ENCODE assay signal across 24 cellular contexts in the genomic region with DNA sequence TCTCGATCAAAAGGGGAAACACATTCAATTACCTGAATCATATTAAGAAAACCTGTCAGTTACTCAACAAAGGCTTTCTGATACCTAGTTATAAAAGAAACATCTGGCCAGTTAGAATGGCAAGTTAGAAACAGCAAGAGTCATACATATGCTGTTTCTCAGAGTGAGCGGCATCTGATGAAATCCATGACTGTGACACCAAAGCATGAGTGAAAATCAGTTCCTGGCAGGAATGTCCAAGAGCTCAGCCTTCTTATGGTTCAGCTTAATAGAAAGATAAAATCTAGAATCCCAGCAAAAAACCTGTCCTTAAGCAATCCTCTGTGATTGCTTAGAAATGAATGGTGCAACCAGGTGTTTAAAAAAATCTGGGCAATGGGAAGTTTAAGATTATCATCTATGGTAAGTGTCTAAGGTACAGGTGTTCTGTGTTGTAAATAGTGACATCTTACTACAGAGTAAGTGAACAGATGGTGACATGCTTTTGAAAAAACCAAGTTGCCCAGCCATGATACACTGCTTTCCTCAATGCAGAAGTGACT. TPM values are rescaled to one million over a fixed set of nuclear protein-coding genes. Genes with fewer than 3 reads are reported as not detected.
DNase-seq lines count a peak whose midpoint lies in the region; ATAC-seq and TF ChIP-seq lines count a peak whose summit lies in the region.
"Had no signal": no experiment of that assay in that cellular context is flagged by ENCODE, and none has a peak within 500 bp of the region (broad histone marks: within the 10 kb centered on the region; RNA-seq: fewer than 3 reads in every experiment).

No MANE protein-coding gene starts in this region.

- no peaks in the 10 kb centered on the region for H3K27me3 Mint-ChIP-seq in activated naive CD4-positive, alpha-beta T cell treated with anti-CD3 and anti-CD28 coated beads, Interleukin-2, amount 50 U/mL, for 24 hours
- H3K27me3 Mint-ChIP-seq in HFFc6 (ENCODE audit: insufficient read depth) (no peaks in the 10 kb centered on the region), progenitor cell of endocrine pancreas (no peaks in the 10 kb centered on the region)
- H3K27me3 Mint-ChIP-seq: activated naive CD8-positive, alpha-beta T cell treated with anti-CD3 and anti-CD28 coated beads, Interleukin-2, amount 50 U/mL, for 24 hours; dendritic cell treated with granulocyte-macrophage colony-stimulating factor and Interleukin-4, amounts not matched to agents 40 ng/mL and 50 ng/mL, for 4 days had no signal

- peak overlapping the region; percentile 16 for H3K27ac ChIP-seq in epithelial cell of prostate
- H3K27ac ChIP-seq: KMS-11, sigmoid colon had no signal

- H3K36me3 Mint-ChIP-seq in activated naive CD4-positive, alpha-beta T cell treated with anti-CD3 and anti-CD28 coated beads, Interleukin-2, amount 50 U/mL, for 24 hours = peaks cover 32% of the 10 kb centered on the region
- peaks cover 32% of the 10 kb centered on the region for H3K36me3 Mint-ChIP-seq in HFFc6 (ENCODE audit: low read depth)
- peaks cover 32% of the 10 kb centered on the region for H3K36me3 Mint-ChIP-seq in progenitor cell of endocrine pancreas (ENCODE audit: insufficient read depth)

- no peak for ATAC-seq in HG02588 (IDR thresholded peaks at IDR 0.05; ENCODE audit: unreplicated experiment)
- ATAC-seq: activated naive CD8-positive, alpha-beta T cell treated with anti-CD3 and anti-CD28 coated beads, Interleukin-2, amount 50 U/mL, for 24 hours; left ventricle myocardium superior had no signal

- no peak for TF ChIP-seq CTCF in HFFc6 (IDR thresholded peaks at IDR 0.05)
- no peak for TF ChIP-seq CTCF in progenitor cell of endocrine pancreas (IDR thresholded peaks at IDR 0.05; ENCODE audit: unreplicated experiment)

- DNase-seq in activated naive CD4-positive, alpha-beta T cell treated with Interleukin-2 at 50 U/mL for 16 hours = no peak
- DNase-seq in HFFc6 (peak; percentile 47), epithelial cell of prostate (ENCODE audit: low read depth, low spot score) (no peak), progenitor cell of endocrine pancreas (ENCODE audit: low spot score, unreplicated experiment) (no peak), HuH-7 (ENCODE audit: low spot score) (no peak), inferior parietal cortex (ENCODE audit: extremely low spot score) (no peak)
- DNase-seq: activated naive CD8-positive, alpha-beta T cell treated with anti-CD3 and anti-CD28 coated beads, Interleukin-2, amount 50 U/mL, for 24 hours; activated T-cell treated with anti-CD3 and anti-CD28 coated beads, Interleukin-2, amount 50 U/mL, for 1 hour; foreskin melanocyte; GDM1; immature natural killer cell; left ventricle myocardium superior; MV-4-11; NCI-H2171; NCI-H526 treated with DMSO at 0.1 percent for 48 hours; sigmoid colon; stimulated activated CD8-positive, alpha-beta memory T cell treated with anti-CD3 and anti-CD28 coated beads, Interleukin-4, amount 100 ng/mL, for 48 hours had no signal

- peaks cover 81% of the 10 kb centered on the region for H3K4me1 Mint-ChIP-seq in activated naive CD4-positive, alpha-beta T cell treated with anti-CD3 and anti-CD28 coated beads, Interleukin-2, amount 50 U/mL, for 24 hours
- H3K4me1 Mint-ChIP-seq in HFFc6 (ENCODE audit: low read depth) (peaks cover 15% of the 10 kb centered on the region), progenitor cell of endocrine pancreas (ENCODE audit: low read depth) (peaks cover 17% of the 10 kb centered on the region)
- H3K4me1 Mint-ChIP-seq: neural crest cell had no signal

- peak overlapping the region; percentile 93 for H3K27ac Mint-ChIP-seq in activated naive CD4-positive, alpha-beta T cell treated with anti-CD3 and anti-CD28 coated beads, Interleukin-2, amount 50 U/mL, for 24 hours
- H3K27ac Mint-ChIP-seq in HFFc6 (peak overlapping the region; percentile 32; the same call in 1 of the 2 replicates), progenitor cell of endocrine pancreas (peak overlapping the region; percentile 22)
- H3K27ac Mint-ChIP-seq: activated naive CD8-positive, alpha-beta T cell treated with anti-CD3 and anti-CD28 coated beads, Interleukin-2, amount 50 U/mL, for 24 hours; dendritic cell treated with granulocyte-macrophage colony-stimulating factor and Interleukin-4, amounts not matched to agents 40 ng/mL and 50 ng/mL, for 4 days had no signal

- no peaks in the 10 kb centered on the region for H3K9me3 Mint-ChIP-seq in activated naive CD4-positive, alpha-beta T cell treated with anti-CD3 and anti-CD28 coated beads, Interleukin-2, amount 50 U/mL, for 24 hours
- no peaks in the 10 kb centered on the region for H3K9me3 Mint-ChIP-seq in HFFc6
- no peaks in the 10 kb centered on the region for H3K9me3 Mint-ChIP-seq in progenitor cell of endocrine pancreas (ENCODE audit: low read depth)
- H3K9me3 Mint-ChIP-seq: activated naive CD8-positive, alpha-beta T cell treated with anti-CD3 and anti-CD28 coated beads, Interleukin-2, amount 50 U/mL, for 24 hours; dendritic cell treated with granulocyte-macrophage colony-stimulating factor and Interleukin-4, amounts not matched to agents 40 ng/mL and 50 ng/mL, for 4 days; immature natural killer cell; neural crest cell had no signal

- H3K4me3 Mint-ChIP-seq in activated naive CD4-positive, alpha-beta T cell treated with anti-CD3 and anti-CD28 coated beads, Interleukin-2, amount 50 U/mL, for 24 hours = no peak overlapping the region
- H3K4me3 Mint-ChIP-seq in HFFc6 (no peak overlapping the region), progenitor cell of endocrine pancreas (ENCODE audit: low read depth) (no peak overlapping the region)
- H3K4me3 Mint-ChIP-seq: activated naive CD8-positive, alpha-beta T cell treated with anti-CD3 and anti-CD28 coated beads, Interleukin-2, amount 50 U/mL, for 24 hours; dendritic cell treated with granulocyte-macrophage colony-stimulating factor and Interleukin-4, amounts not matched to agents 40 ng/mL and 50 ng/mL, for 4 days; immature natural killer cell; neural crest cell had no signal

RNA-seq across cellular contexts. Expression of a gene that starts 18.8 kb away (rescaled TPM):
- 10 to 100 TPM; 47.2 to 53.5 (median 52.5) TPM for total RNA-seq in HFFc6 (2021; fragmentation: NEBNext Ultra II Directional; extraction: Animal tissue kit (Norgen Biotek cat#: 25700))
- 47.9 and 49.0 TPM in 2 replicates for total RNA-seq in progenitor cell of endocrine pancreas

RNA-seq across cellular contexts. Expression of a gene that starts 48.5 kb away (rescaled TPM):
- total RNA-seq in HFFc6 (2021; fragmentation: NEBNext Ultra II Directional; extraction: Animal tissue kit (Norgen Biotek cat#: 25700)) = under 1 TPM in 2 of 6 experiments, not detected in 4; 0.10 to 0.12 TPM
- total RNA-seq in progenitor cell of endocrine pancreas = 8.3 and 11.9 TPM in 2 replicates
- total RNA-seq: HT-29, neural crest cell, posterior vena cava, sigmoid colon had no signal

Comparison
In these comparisons a context has a peak if more than half of its experiments do, and no peak if none do; other contexts are left out.
1. H3K27ac Mint-ChIP-seq: peak in every context shown above with its lines; median percentile 93 in activated naive CD4-positive, alpha-beta T cell treated with anti-CD3 and anti-CD28 coated beads, Interleukin-2, amount 50 U/mL, for 24 hours; 32 in HFFc6; 22 in progenitor cell of endocrine pancreas.